9 cellular contexts compared by ENCODE assay signal in the genomic region with DNA sequence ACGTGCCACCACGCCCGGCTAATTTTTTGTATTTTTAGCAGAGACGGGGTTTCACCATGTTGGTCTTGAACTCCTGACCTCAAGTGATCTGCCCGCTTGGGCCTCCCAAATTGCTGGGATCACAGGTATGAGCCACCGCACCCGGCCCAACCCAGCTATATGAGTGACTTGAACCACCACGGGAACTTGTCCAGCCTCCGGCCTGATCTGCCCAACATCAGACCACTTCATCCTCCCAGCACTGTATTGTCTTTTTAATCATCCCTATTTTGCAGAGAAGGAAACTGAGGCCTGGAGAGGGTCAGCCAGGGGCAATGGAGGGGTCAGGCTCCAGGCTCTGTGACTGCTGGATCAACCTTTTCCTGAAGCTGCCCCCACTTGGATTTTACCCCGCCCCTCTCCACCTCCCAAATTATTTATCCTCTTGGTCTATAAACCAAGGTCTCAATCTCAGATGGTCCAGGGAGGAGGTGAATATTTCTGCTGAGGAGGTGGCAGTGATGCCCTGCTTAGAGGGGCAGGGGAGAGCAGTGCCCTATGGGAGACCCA. TPM values are rescaled to one million over a fixed set of nuclear protein-coding genes. Genes with fewer than 3 reads are reported as not detected.
DNase-seq lines count a peak whose midpoint lies in the region; ATAC-seq and TF ChIP-seq lines count a peak whose summit lies in the region.
"Had no signal": no experiment of that assay in that cellular context is flagged by ENCODE, and none has a peak within 500 bp of the region (broad histone marks: within the 10 kb centered on the region; RNA-seq: fewer than 3 reads in every experiment).

No MANE protein-coding gene starts in this region.

- H3K79me2 ChIP-seq in hepatocyte, result peaks cover 38% of the 10 kb centered on the region

- H3K9me3 Mint-ChIP-seq in T-helper 2 cell treated with Interferon-gamma antibody and Interleukin-4, amounts not matched to agents 5 μg/mL and 100 μg/mL, for 36 hours, result no peaks in the 10 kb centered on the region
- H3K9me3 Mint-ChIP-seq in WTC11, result no peaks in the 10 kb centered on the region
- no peaks in the 10 kb centered on the region for H3K9me3 Mint-ChIP-seq in stimulated activated naive CD8-positive, alpha-beta T cell treated with anti-CD3 and anti-CD28 coated beads, Interleukin-15, amount 100 ng/mL, for 72 hours

- H4K20me1 ChIP-seq in hepatocyte (ENCODE audit: insufficient read depth, poor library complexity, severe bottlenecking), result no peaks in the 10 kb centered on the region

- no peak overlapping the region for H2AFZ ChIP-seq in hepatocyte

- ATAC-seq in WTC11 (no peak), HG03039 (IDR thresholded peaks at IDR 0.05; ENCODE audit: unreplicated experiment) (no peak)
- no peak for ATAC-seq in stimulated activated naive CD8-positive, alpha-beta T cell treated with anti-CD3 and anti-CD28 coated beads, Interleukin-15, amount 100 ng/mL, for 72 hours

- H3K9me3 ChIP-seq in hepatocyte (ENCODE audit: low read depth), result no peaks in the 10 kb centered on the region

- peaks cover 10% of the 10 kb centered on the region for H3K4me1 ChIP-seq in hepatocyte (ENCODE audit: insufficient read depth)

- WGBS in hepatocyte (ENCODE audit: low lambda C conversion rate, missing lambda C conversion rate), result 86% methylated on average over 10 of the region's 10 CpGs

- H3K36me3 ChIP-seq in hepatocyte (replicated peaks; ENCODE audit: insufficient read depth, low read depth), result no peaks in the 10 kb centered on the region

- peak overlapping the region; percentile 79 for H3K27ac Mint-ChIP-seq in T-helper 2 cell treated with Interferon-gamma antibody and Interleukin-4, amounts not matched to agents 5 μg/mL and 100 μg/mL, for 36 hours
- no peak overlapping the region for H3K27ac Mint-ChIP-seq in WTC11
- peak overlapping the region; percentile 15 to 52 for H3K27ac Mint-ChIP-seq in stimulated activated naive CD8-positive, alpha-beta T cell treated with anti-CD3 and anti-CD28 coated beads, Interleukin-15, amount 100 ng/mL, for 72 hours

- TF ChIP-seq CTCF in WTC11 (IDR thresholded peaks at IDR 0.05), result no peak
- TF ChIP-seq CTCF in hepatocyte (IDR thresholded peaks at IDR 0.05; ENCODE audit: poor library complexity), result no peak

- H3K4me3 Mint-ChIP-seq in T-helper 2 cell treated with Interferon-gamma antibody and Interleukin-4, amounts not matched to agents 5 μg/mL and 100 μg/mL, for 36 hours, result peak overlapping the region; percentile 81
- peak overlapping the region; percentile 80 for H3K4me3 Mint-ChIP-seq in WTC11
- peak overlapping the region; percentile 81 to 84 for H3K4me3 Mint-ChIP-seq in stimulated activated naive CD8-positive, alpha-beta T cell treated with anti-CD3 and anti-CD28 coated beads, Interleukin-15, amount 100 ng/mL, for 72 hours

- POLR2A ChIA-PET in WTC11 (lab: Charles Lee), result interaction anchor here (1.3 kb wide), 1 partner anchor 10 kb away, joined by 3 read pairs; no protein-coding TSS in a partner anchor

- CTCF ChIA-PET in WTC11 (lab: Charles Lee), result interaction anchor here (0.7 to 4.0 kb wide), 8 partner anchors 16 to 178 kb away, joined by 3 to 33 read pairs (median 8); a partner anchor contains a TSS

- peaks cover 5% of the 10 kb centered on the region for H3K27me3 Mint-ChIP-seq in T-helper 2 cell treated with Interferon-gamma antibody and Interleukin-4, amounts not matched to agents 5 μg/mL and 100 μg/mL, for 36 hours (ENCODE audit: low read depth)
- no peaks in the 10 kb centered on the region; the same call in 1 of the 2 replicates for H3K27me3 Mint-ChIP-seq in WTC11 (ENCODE audit: low read depth)
- H3K27me3 Mint-ChIP-seq in stimulated activated naive CD8-positive, alpha-beta T cell treated with anti-CD3 and anti-CD28 coated beads, Interleukin-15, amount 100 ng/mL, for 72 hours, result no peaks in the 10 kb centered on the region

- H3K4me2 ChIP-seq in hepatocyte, result peak overlapping the region; percentile 71

- H3K36me3 Mint-ChIP-seq in T-helper 2 cell treated with Interferon-gamma antibody and Interleukin-4, amounts not matched to agents 5 μg/mL and 100 μg/mL, for 36 hours (ENCODE audit: low read depth), result no peaks in the 10 kb centered on the region
- 0 out of 2 replicates have a peak, but pooled peaks cover 2% of the 10 kb centered on the region for H3K36me3 Mint-ChIP-seq in WTC11

- DNase-seq in T-helper 2 cell treated with Interferon-gamma antibody and Interleukin-4, amounts not matched to agents 5 μg/mL and 100 μg/mL, for 36 hours (ENCODE audit: low spot score), result no peak
- DNase-seq in T-helper 2 cell (no peak), WTC11 (ENCODE audit: low spot score) (no peak), hepatocyte (ENCODE audit: low spot score) (no peak), COLO829 (ENCODE audit: low spot score) (no peak), amygdala (lab: John Stamatoyannopoulos, UW) (no peak)
- DNase-seq in stimulated activated naive CD8-positive, alpha-beta T cell treated with anti-CD3 and anti-CD28 coated beads, Interleukin-15, amount 100 ng/mL, for 72 hours, result no peak
- DNase-seq: NCI-H1417 treated with DMSO at 0.1 percent for 48 hours had no signal

- H3K27me3 ChIP-seq in hepatocyte, result no peaks in the 10 kb centered on the region

- H3K4me3 ChIP-seq in hepatocyte, result no peak overlapping the region

- no peaks in the 10 kb centered on the region for H3K9me2 ChIP-seq in hepatocyte (replicated peaks; ENCODE audit: insufficient read depth)

- H3K27ac ChIP-seq in hepatocyte, result peak overlapping the region; percentile 86

- peaks cover 26% of the 10 kb centered on the region for H3K4me1 Mint-ChIP-seq in T-helper 2 cell treated with Interferon-gamma antibody and Interleukin-4, amounts not matched to agents 5 μg/mL and 100 μg/mL, for 36 hours (ENCODE audit: low read depth)
- H3K4me1 Mint-ChIP-seq in WTC11, result peaks cover 8% of the 10 kb centered on the region
- H3K4me1 Mint-ChIP-seq in stimulated activated naive CD8-positive, alpha-beta T cell treated with anti-CD3 and anti-CD28 coated beads, Interleukin-15, amount 100 ng/mL, for 72 hours, result peaks cover 48% of the 10 kb centered on the region

TF ChIP-seq in WTC11, 78 proteins besides CTCF, POLR2A, EP300 and RAD21 (continues in another document):
- no peak for TF ChIP-seq MXD4 (CRISPR knock-in tag; IDR thresholded peaks at IDR 0.05; ENCODE audit: borderline replicate concordance)
- TF ChIP-seq NFYB (CRISPR knock-in tag; conservative IDR thresholded peaks at IDR 0.05; ENCODE audit: low read depth), result no peak
- no peak for TF ChIP-seq SP1 (CRISPR knock-in tag; conservative IDR thresholded peaks at IDR 0.05)
- TF ChIP-seq, protein P1, sequence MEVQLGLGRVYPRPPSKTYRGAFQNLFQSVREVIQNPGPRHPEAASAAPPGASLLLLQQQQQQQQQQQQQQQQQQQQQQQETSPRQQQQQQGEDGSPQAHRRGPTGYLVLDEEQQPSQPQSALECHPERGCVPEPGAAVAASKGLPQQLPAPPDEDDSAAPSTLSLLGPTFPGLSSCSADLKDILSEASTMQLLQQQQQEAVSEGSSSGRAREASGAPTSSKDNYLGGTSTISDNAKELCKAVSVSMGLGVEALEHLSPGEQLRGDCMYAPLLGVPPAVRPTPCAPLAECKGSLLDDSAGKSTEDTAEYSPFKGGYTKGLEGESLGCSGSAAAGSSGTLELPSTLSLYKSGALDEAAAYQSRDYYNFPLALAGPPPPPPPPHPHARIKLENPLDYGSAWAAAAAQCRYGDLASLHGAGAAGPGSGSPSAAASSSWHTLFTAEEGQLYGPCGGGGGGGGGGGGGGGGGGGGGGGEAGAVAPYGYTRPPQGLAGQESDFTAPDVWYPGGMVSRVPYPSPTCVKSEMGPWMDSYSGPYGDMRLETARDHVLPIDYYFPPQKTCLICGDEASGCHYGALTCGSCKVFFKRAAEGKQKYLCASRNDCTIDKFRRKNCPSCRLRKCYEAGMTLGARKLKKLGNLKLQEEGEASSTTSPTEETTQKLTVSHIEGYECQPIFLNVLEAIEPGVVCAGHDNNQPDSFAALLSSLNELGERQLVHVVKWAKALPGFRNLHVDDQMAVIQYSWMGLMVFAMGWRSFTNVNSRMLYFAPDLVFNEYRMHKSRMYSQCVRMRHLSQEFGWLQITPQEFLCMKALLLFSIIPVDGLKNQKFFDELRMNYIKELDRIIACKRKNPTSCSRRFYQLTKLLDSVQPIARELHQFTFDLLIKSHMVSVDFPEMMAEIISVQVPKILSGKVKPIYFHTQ (CRISPR knock-in tag; IDR thresholded peaks at IDR 0.05), result no peak
- TF ChIP-seq, protein P2, sequence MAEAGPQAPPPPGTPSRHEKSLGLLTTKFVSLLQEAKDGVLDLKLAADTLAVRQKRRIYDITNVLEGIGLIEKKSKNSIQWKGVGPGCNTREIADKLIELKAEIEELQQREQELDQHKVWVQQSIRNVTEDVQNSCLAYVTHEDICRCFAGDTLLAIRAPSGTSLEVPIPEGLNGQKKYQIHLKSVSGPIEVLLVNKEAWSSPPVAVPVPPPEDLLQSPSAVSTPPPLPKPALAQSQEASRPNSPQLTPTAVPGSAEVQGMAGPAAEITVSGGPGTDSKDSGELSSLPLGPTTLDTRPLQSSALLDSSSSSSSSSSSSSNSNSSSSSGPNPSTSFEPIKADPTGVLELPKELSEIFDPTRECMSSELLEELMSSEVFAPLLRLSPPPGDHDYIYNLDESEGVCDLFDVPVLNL (CRISPR knock-in tag; IDR thresholded peaks at IDR 0.05; ENCODE audit: borderline replicate concordance, low read depth), result no peak
- TF ChIP-seq CBFB (CRISPR knock-in tag; IDR thresholded peaks at IDR 0.05; ENCODE audit: low read depth), result no peak
- TF ChIP-seq OVOL2 (CRISPR knock-in tag; IDR thresholded peaks at IDR 0.05; ENCODE audit: borderline replicate concordance), result no peak
- TF ChIP-seq, protein P3, sequence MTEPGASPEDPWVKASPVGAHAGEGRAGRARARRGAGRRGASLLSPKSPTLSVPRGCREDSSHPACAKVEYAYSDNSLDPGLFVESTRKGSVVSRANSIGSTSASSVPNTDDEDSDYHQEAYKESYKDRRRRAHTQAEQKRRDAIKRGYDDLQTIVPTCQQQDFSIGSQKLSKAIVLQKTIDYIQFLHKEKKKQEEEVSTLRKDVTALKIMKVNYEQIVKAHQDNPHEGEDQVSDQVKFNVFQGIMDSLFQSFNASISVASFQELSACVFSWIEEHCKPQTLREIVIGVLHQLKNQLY (CRISPR knock-in tag; IDR thresholded peaks at IDR 0.05), result no peak
- TF ChIP-seq GABPB1 (CRISPR knock-in tag; IDR thresholded peaks at IDR 0.05), result no peak
- TF ChIP-seq ZNF423 (CRISPR knock-in tag; IDR thresholded peaks at IDR 0.05), result no peak
- TF ChIP-seq HMGA2 (CRISPR knock-in tag; IDR thresholded peaks at IDR 0.05), result no peak

RNA-seq across cellular contexts. Expression of a gene that starts 0.9 kb away (rescaled TPM):
- total RNA-seq in WTC11 (2021), result 61.3 to 72.1 TPM (median 71.2 TPM) in 3 replicates
- total RNA-seq in hepatocyte, result 97.8 and 108 TPM in 2 replicates
- polyA plus RNA-seq in hepatocyte, result 118 and 121 TPM in 2 replicates

RNA-seq across cellular contexts. Expression of a gene that starts 34.3 kb away (rescaled TPM):
- total RNA-seq in WTC11 (2021) (not detected in 3 replicates), hepatocyte (not detected in 2 replicates)
- polyA plus RNA-seq in hepatocyte, result 0.12 TPM in 1 of 2 replicates, not detected in the other

RNA-seq across cellular contexts. Expression of a gene that starts 36.8 kb away (rescaled TPM):
- total RNA-seq in WTC11 (2021) (0.61 to 1.4 TPM (median 1.2 TPM) in 3 replicates), hepatocyte (3.7 and 5.0 TPM in 2 replicates)
- polyA plus RNA-seq in hepatocyte, result 20.5 and 21.3 TPM in 2 replicates

RNA-seq across cellular contexts. Expression of a gene that starts 40.9 kb away (rescaled TPM):
- total RNA-seq in WTC11 (2021) (37.9 to 42.5 TPM (median 38.1 TPM) in 3 replicates), hepatocyte (5.1 and 9.9 TPM in 2 replicates)
- 11.5 and 13.6 TPM in 2 replicates for polyA plus RNA-seq in hepatocyte
